1 cellular context compared by ENCODE assay signal in genomic region chr3:175606650-175607318, GRCh38.
TF ChIP-seq lines count a peak whose summit lies in the region.

No MANE protein-coding gene starts in this region.

TF ChIP-seq in endothelial cell of umbilical vein, 7 proteins besides CTCF, POLR2A, EP300 and RAD21:
- TF ChIP-seq EZH2 (IDR thresholded peaks at IDR 0.05; ENCODE audit: borderline replicate concordance, low read depth, low read length, severe bottlenecking) (no peak), JUN (IDR thresholded peaks at IDR 0.05; ENCODE audit: borderline replicate concordance, insufficient read depth, insufficient read length, low read depth) (no peak), FOS (IDR thresholded peaks at IDR 0.05; ENCODE audit: borderline replicate concordance, insufficient read depth, low read length) (no peak), POLR2AphosphoS5 (IDR thresholded peaks at IDR 0.05; ENCODE audit: insufficient read depth, low read depth, low read length) (no peak), MYC (IDR thresholded peaks at IDR 0.05; ENCODE audit: low read depth, low read length) (no peak), GATA2 (IDR thresholded peaks at IDR 0.05; ENCODE audit: insufficient read depth, insufficient read length, low read depth, low read length) (no peak), MAX (IDR thresholded peaks at IDR 0.05; ENCODE audit: insufficient read depth, insufficient read length) (no peak)
